9 cellular contexts compared by ENCODE assay signal in the genomic region with DNA sequence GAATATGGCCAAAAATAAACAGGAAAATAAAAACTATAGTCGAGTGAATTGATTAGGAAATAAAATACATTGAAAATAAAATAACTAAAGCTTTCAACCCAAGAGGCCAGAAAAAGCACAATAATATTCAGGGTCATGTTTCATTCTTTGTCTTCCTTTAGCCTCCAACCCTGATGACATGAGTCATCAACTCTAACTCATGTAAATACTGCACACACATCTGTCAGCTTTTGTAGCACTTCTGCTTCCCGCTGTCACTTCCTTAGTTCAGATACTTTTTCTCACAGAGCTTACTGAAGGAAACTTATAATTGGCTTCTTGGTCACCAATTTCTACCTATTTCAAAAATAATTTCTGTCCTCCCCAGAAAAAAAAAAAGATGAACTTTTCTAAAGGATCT.
DNase-seq lines count a peak whose midpoint lies in the region; ATAC-seq and TF ChIP-seq lines count a peak whose summit lies in the region.
"Had no signal": no experiment of that assay in that cellular context is flagged by ENCODE, and none has a peak within 500 bp of the region (broad histone marks: within the 10 kb centered on the region; RNA-seq: fewer than 3 reads in every experiment).

No MANE protein-coding gene starts in this region.

- peak; percentile 100 for ATAC-seq in GM18505 (IDR thresholded peaks at IDR 0.05; ENCODE audit: unreplicated experiment)
- peak; percentile 95 for ATAC-seq in HG02623 (IDR thresholded peaks at IDR 0.05; ENCODE audit: unreplicated experiment)
- ATAC-seq in aorta (ENCODE audit: low FRiP score) = no peak

- TF ChIP-seq POLR2A in GM18505 (IDR thresholded peaks at IDR 0.05; ENCODE audit: borderline replicate concordance, extremely low read depth, insufficient read depth, insufficient read length) = no peak

- TF ChIP-seq CTCF in epithelial cell of esophagus (IDR thresholded peaks at IDR 0.05; ENCODE audit: insufficient read depth, low read depth, low read length, missing control alignments) = no peak

- intact Hi-C loops in aorta (cut with DNase I) = no loop called here

- no peaks in the 10 kb centered on the region for H3K36me3 ChIP-seq in aorta (ENCODE audit: control insufficient read depth in 1 of 2, insufficient read depth in 2 of 2, low read length in 1 of 2)

- H3K4me3 ChIP-seq in epithelial cell of esophagus (ENCODE audit: low read length) = no peak overlapping the region
- no peak overlapping the region for H3K4me3 ChIP-seq in aorta (ENCODE audit: low read length in 2 of 2)

- H3K9me3 ChIP-seq in aorta (ENCODE audit: control insufficient read depth, low read length) = no peaks in the 10 kb centered on the region

- 13 to 52% methylated on average over 2 of the region's 2 CpGs for WGBS in aorta, 2 donors

- H3K27ac ChIP-seq in aorta (ENCODE audit: low read depth in 1 of 2, low read length in 2 of 2) = no peak overlapping the region

- H3K4me1 ChIP-seq in aorta (ENCODE audit: control insufficient read depth in 1 of 2, insufficient read depth in 2 of 2, low read length in 2 of 2) = no peaks in the 10 kb centered on the region

- DNase-seq in NCI-H1694 treated with DMSO at 0.1 percent for 48 hours (lab: John Stamatoyannopoulos, UW) (peak; percentile 81), epithelial cell of esophagus (ENCODE audit: low read depth) (peak; percentile 68), OCI-M2 (lab: John Stamatoyannopoulos, UW; ENCODE audit: unreplicated experiment) (no peak), aorta (no peak), activated gamma-delta T cell treated with Interleukin-2 at 50 U/mL for 16 hours (no peak), SK-N-DZ (ENCODE audit: low spot score) (no peak)
- DNase-seq: IMR-90 had no signal

- no peaks in the 10 kb centered on the region for H3K27me3 ChIP-seq in aorta (ENCODE audit: control insufficient read depth in 1 of 2, insufficient read depth in 2 of 2, low read length in 1 of 2)

Comparison
In these comparisons a context has a peak if more than half of its experiments do, and no peak if none do; other contexts are left out.
1. DNase-seq: peak in NCI-H1694 treated with DMSO at 0.1 percent for 48 hours (single experiment) and epithelial cell of esophagus (single experiment); none in OCI-M2 (single experiment), aorta (0 of 2), activated gamma-delta T cell treated with Interleukin-2 at 50 U/mL for 16 hours (single experiment) and SK-N-DZ (single experiment).